1 cellular context compared by ENCODE assay signal in genomic region chr7:101386558-101387199, GRCh38.
TF ChIP-seq lines count a peak whose summit lies in the region.

No MANE protein-coding gene starts in this region.

TF ChIP-seq in HepG2, 621 proteins besides CTCF, POLR2A, EP300 and RAD21 (continued from another document and continues in another):
- TF ChIP-seq BCLAF1 (IDR thresholded peaks at IDR 0.05) (no peak), ZNF556 (CRISPR knock-in tag; IDR thresholded peaks at IDR 0.05; ENCODE audit: borderline replicate concordance) (peak; percentile 72; the same call in 1 of the 2 replicates), IRX3 (CRISPR knock-in tag; IDR thresholded peaks at IDR 0.05; ENCODE audit: borderline replicate concordance, low read depth) (no peak), CHCHD3 (CRISPR knock-in tag; IDR thresholded peaks at IDR 0.05) (no peak), ZNF570 (CRISPR knock-in tag; IDR thresholded peaks at IDR 0.05; ENCODE audit: borderline replicate concordance) (no peak), MED8 (CRISPR knock-in tag; IDR thresholded peaks at IDR 0.05; ENCODE audit: insufficient replicate concordance) (no peak), PCBP2 (optimal IDR thresholded peaks at IDR 0.05; ENCODE audit: low read depth, low read length, poor library complexity, severe bottlenecking) (no peak), HDAC6 (IDR thresholded peaks at IDR 0.05; ENCODE audit: low read depth, low read length) (no peak), SP1 (IDR thresholded peaks at IDR 0.05) (no peak), SP1 (CRISPR knock-in tag; IDR thresholded peaks at IDR 0.05) (0 out of 2 replicates have a peak, but pooled peaks have one; percentile 52), ZNF674 (CRISPR knock-in tag; IDR thresholded peaks at IDR 0.05; ENCODE audit: low read depth) (no peak), THAP11 (CRISPR knock-in tag; IDR thresholded peaks at IDR 0.05) (no peak), NFE2L2 (IDR thresholded peaks at IDR 0.05; ENCODE audit: low read length) (no peak), IRF1 (CRISPR knock-in tag; IDR thresholded peaks at IDR 0.05; ENCODE audit: low read depth) (no peak), ZNF276 (CRISPR knock-in tag; IDR thresholded peaks at IDR 0.05; ENCODE audit: low read depth) (no peak), HES4 (CRISPR knock-in tag; IDR thresholded peaks at IDR 0.05; ENCODE audit: borderline replicate concordance) (no peak), ZBTB42 (CRISPR knock-in tag; IDR thresholded peaks at IDR 0.05) (no peak), GTF3A (CRISPR knock-in tag; conservative IDR thresholded peaks at IDR 0.05) (no peak), ZNF891 (CRISPR knock-in tag; IDR thresholded peaks at IDR 0.05) (no peak), ZNF580 (CRISPR knock-in tag; IDR thresholded peaks at IDR 0.05; ENCODE audit: borderline replicate concordance, low read depth) (no peak), JDP2 (CRISPR knock-in tag; IDR thresholded peaks at IDR 0.05; ENCODE audit: borderline replicate concordance) (no peak), HNRNPK (IDR thresholded peaks at IDR 0.05; ENCODE audit: low read depth, low read length, poor library complexity, severe bottlenecking) (no peak), FOXA3 (CRISPR knock-in tag; IDR thresholded peaks at IDR 0.05) (peak; percentile 85), TFDP1 (CRISPR knock-in tag; IDR thresholded peaks at IDR 0.05; ENCODE audit: borderline replicate concordance) (no peak), ZNF672 (CRISPR knock-in tag; IDR thresholded peaks at IDR 0.05) (no peak), RCOR2 (CRISPR knock-in tag; IDR thresholded peaks at IDR 0.05) (peak; percentile 73; the same call in 1 of the 2 replicates), ZNF746 (CRISPR knock-in tag; IDR thresholded peaks at IDR 0.05) (no peak), PAXIP1 (CRISPR knock-in tag; conservative IDR thresholded peaks at IDR 0.05) (peak; percentile 92), ZMYM4 (CRISPR knock-in tag; IDR thresholded peaks at IDR 0.05) (no peak), ZNF766 (CRISPR knock-in tag; IDR thresholded peaks at IDR 0.05; ENCODE audit: borderline replicate concordance) (0 out of 2 replicates have a peak, but pooled peaks have one; percentile 30), MAFG (CRISPR knock-in tag; IDR thresholded peaks at IDR 0.05) (no peak), ZNF30 (CRISPR knock-in tag; IDR thresholded peaks at IDR 0.05) (no peak), ZBTB33 (CRISPR knock-in tag; IDR thresholded peaks at IDR 0.05) (no peak), ZNF207 (IDR thresholded peaks at IDR 0.05; ENCODE audit: borderline replicate concordance) (no peak), PHF5A (CRISPR knock-in tag; IDR thresholded peaks at IDR 0.05; ENCODE audit: low read depth, unreplicated experiment) (no peak), ZNF589 (CRISPR knock-in tag; conservative IDR thresholded peaks at IDR 0.05) (no peak; the same call in 1 of the 2 replicates), HNRNPLL (IDR thresholded peaks at IDR 0.05; ENCODE audit: low read depth, low read length, poor library complexity, severe bottlenecking) (no peak), MEIS1 (CRISPR knock-in tag; IDR thresholded peaks at IDR 0.05; ENCODE audit: borderline replicate concordance) (no peak; the same call in 1 of the 2 replicates), RXRA (CRISPR knock-in tag; IDR thresholded peaks at IDR 0.05) (peak; percentile 98)
- TF ChIP-seq, protein P1, sequence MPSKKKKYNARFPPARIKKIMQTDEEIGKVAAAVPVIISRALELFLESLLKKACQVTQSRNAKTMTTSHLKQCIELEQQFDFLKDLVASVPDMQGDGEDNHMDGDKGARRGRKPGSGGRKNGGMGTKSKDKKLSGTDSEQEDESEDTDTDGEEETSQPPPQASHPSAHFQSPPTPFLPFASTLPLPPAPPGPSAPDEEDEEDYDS (CRISPR knock-in tag; IDR thresholded peaks at IDR 0.05): peak; percentile 18; the same call in 1 of the 2 replicates
- TF ChIP-seq, protein P2, sequence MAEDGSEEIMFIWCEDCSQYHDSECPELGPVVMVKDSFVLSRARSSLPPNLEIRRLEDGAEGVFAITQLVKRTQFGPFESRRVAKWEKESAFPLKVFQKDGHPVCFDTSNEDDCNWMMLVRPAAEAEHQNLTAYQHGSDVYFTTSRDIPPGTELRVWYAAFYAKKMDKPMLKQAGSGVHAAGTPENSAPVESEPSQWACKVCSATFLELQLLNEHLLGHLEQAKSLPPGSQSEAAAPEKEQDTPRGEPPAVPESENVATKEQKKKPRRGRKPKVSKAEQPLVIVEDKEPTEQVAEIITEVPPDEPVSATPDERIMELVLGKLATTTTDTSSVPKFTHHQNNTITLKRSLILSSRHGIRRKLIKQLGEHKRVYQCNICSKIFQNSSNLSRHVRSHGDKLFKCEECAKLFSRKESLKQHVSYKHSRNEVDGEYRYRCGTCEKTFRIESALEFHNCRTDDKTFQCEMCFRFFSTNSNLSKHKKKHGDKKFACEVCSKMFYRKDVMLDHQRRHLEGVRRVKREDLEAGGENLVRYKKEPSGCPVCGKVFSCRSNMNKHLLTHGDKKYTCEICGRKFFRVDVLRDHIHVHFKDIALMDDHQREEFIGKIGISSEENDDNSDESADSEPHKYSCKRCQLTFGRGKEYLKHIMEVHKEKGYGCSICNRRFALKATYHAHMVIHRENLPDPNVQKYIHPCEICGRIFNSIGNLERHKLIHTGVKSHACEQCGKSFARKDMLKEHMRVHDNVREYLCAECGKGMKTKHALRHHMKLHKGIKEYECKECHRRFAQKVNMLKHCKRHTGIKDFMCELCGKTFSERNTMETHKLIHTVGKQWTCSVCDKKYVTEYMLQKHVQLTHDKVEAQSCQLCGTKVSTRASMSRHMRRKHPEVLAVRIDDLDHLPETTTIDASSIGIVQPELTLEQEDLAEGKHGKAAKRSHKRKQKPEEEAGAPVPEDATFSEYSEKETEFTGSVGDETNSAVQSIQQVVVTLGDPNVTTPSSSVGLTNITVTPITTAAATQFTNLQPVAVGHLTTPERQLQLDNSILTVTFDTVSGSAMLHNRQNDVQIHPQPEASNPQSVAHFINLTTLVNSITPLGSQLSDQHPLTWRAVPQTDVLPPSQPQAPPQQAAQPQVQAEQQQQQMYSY (CRISPR knock-in tag; IDR thresholded peaks at IDR 0.05): peak; percentile 67; the same call in 1 of the 2 replicates
- TF ChIP-seq, protein P3, sequence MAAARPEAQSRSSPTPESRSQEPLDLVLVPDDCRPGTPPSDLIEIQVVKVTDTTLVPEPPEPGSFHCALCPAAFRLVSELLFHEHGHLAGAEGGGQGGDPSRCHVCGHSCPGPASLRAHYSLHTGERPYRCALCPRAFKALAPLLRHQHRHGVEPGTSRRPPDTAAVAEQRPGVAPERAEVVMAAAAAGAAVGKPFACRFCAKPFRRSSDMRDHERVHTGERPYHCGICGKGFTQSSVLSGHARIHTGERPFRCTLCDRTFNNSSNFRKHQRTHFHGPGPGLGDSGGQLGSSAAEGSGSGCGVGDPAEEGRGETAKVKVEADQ (CRISPR knock-in tag; IDR thresholded peaks at IDR 0.05; ENCODE audit: borderline replicate concordance): no peak
- TF ChIP-seq, protein P4, sequence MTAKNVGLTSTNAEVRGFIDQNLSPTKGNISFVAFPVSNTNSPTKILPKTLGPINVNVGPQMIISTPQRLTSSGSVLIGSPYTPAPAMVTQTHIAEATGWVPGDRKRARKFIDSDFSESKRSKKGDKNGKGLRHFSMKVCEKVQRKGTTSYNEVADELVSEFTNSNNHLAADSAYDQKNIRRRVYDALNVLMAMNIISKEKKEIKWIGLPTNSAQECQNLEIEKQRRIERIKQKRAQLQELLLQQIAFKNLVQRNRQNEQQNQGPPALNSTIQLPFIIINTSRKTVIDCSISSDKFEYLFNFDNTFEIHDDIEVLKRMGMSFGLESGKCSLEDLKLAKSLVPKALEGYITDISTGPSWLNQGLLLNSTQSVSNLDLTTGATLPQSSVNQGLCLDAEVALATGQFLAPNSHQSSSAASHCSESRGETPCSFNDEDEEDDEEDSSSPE (CRISPR knock-in tag; IDR thresholded peaks at IDR 0.05): no peak
